Comparison of ENCODE assay signal across 21 cellular contexts in genomic region chr3:146970236-146970635, GRCh38.
DNase-seq lines count a peak whose midpoint lies in the region; ATAC-seq lines count a peak whose summit lies in the region.
"Had no signal": no experiment of that assay in that cellular context is flagged by ENCODE, and none has a peak within 500 bp of the region (broad histone marks: within the 10 kb centered on the region; RNA-seq: fewer than 3 reads in every experiment).

No MANE protein-coding gene starts in this region.

- no peak overlapping the region for H3K4me3 ChIP-seq in GM23248
- H3K4me3 ChIP-seq in adipocyte (ENCODE audit: low read length) = peak overlapping the region; percentile 71
- H3K4me3 ChIP-seq: BLaER1 treated with 17β-estradiol and CSF1 and Interleukin-3, amounts not matched to agents 10 nM and 100 nM had no signal

- peaks cover 48% of the 10 kb centered on the region for H3F3A ChIP-seq in GM23248 (ENCODE audit: insufficient read depth)

- DNase-seq in AG08395 (ENCODE audit: low spot score) (peak; percentile 50), GM23248 (peak; percentile 70), adipocyte (ENCODE audit: low read depth) (no peak), fibroblast of peridontal ligament (ENCODE audit: extremely low read depth) (peak; percentile 80), middle frontal gyrus (ENCODE audit: extremely low spot score, low spot score) (no peak)
- DNase-seq: 8988T; Calu3; CD8-positive, alpha-beta T cell; DMS53; Kasumi-1; NCI-H1092 treated with DMSO at 0.1 percent for 48 hours; NCI-H2081 treated with DMSO at 0.1 percent for 48 hours; NCI-H446 treated with DMSO at 0.1 percent for 48 hours; NCI-H748 treated with DMSO at 0.1 percent for 48 hours; NK-92 treated with Interleukin-12 subunit alpha and Interleukin-12 subunit beta, amount 100 ng/mL, for 24 hours; Right ventricle myocardium superior; SK-N-SH had no signal

- H3K36me3 ChIP-seq in GM23248 (ENCODE audit: low read depth) = no peaks in the 10 kb centered on the region
- H3K36me3 ChIP-seq in adipocyte (ENCODE audit: control insufficient read depth, insufficient read depth, low read length, severe bottlenecking) = no peaks in the 10 kb centered on the region
- H3K36me3 ChIP-seq: BLaER1 treated with 17β-estradiol and CSF1 and Interleukin-3, amounts not matched to agents 10 nM and 100 nM had no signal

- no peaks in the 10 kb centered on the region for H3K79me2 ChIP-seq in GM23248 (ENCODE audit: insufficient read depth)

- H3K4me2 ChIP-seq in GM23248 (ENCODE audit: unreplicated experiment) = peak overlapping the region; percentile 94
- H3K4me2 ChIP-seq: BLaER1 treated with 17β-estradiol and CSF1 and Interleukin-3, amounts not matched to agents 10 nM and 100 nM; SK-N-SH had no signal

- peak overlapping the region; percentile 2; the same call in 1 of the 2 replicates for H2AFZ ChIP-seq in GM23248

- in situ Hi-C loops in GM23248 (cut with MboI) = no loop called here

- WGBS in GM23248 (ENCODE audit: low coverage in 1 of 2, low lambda C conversion rate in 2 of 2, missing lambda C conversion rate in 2 of 2), 2 experiments = 16 to 18% methylated on average over 2 of the region's 2 CpGs

- H3K27ac ChIP-seq in GM23248 = peak overlapping the region; percentile 97
- H3K27ac ChIP-seq: BLaER1 treated with 17β-estradiol and CSF1 and Interleukin-3, amounts not matched to agents 10 nM and 100 nM had no signal

- H3K9me3 ChIP-seq in GM23248 (ENCODE audit: low read depth) (no peaks in the 10 kb centered on the region), adipocyte (ENCODE audit: control insufficient read depth, low read length) (no peaks in the 10 kb centered on the region)
- H3K9me3 ChIP-seq: BLaER1 treated with 17β-estradiol and CSF1 and Interleukin-3, amounts not matched to agents 10 nM and 100 nM; SK-N-SH had no signal

- no peaks in the 10 kb centered on the region for H3K9me2 ChIP-seq in GM23248 (ENCODE audit: insufficient read depth)
- H3K9me2 ChIP-seq: SK-N-SH had no signal

- H3K4me1 ChIP-seq in GM23248 (ENCODE audit: insufficient read depth) (peaks cover 54% of the 10 kb centered on the region), adipocyte (ENCODE audit: control insufficient read depth, insufficient read depth, low read length) (peaks cover 57% of the 10 kb centered on the region)

- H3K27me3 ChIP-seq in GM23248 (replicated peaks; ENCODE audit: insufficient read depth) = no peaks in the 10 kb centered on the region
- H3K27me3 ChIP-seq in adipocyte (replicated peaks; ENCODE audit: control insufficient read depth, insufficient read depth, low read length) = no peaks in the 10 kb centered on the region
- H3K27me3 ChIP-seq: BLaER1 treated with 17β-estradiol and CSF1 and Interleukin-3, amounts not matched to agents 10 nM and 100 nM had no signal

- no peaks in the 10 kb centered on the region for H4K20me1 ChIP-seq in GM23248 (ENCODE audit: insufficient read depth)
- H4K20me1 ChIP-seq: BLaER1 treated with 17β-estradiol and CSF1 and Interleukin-3, amounts not matched to agents 10 nM and 100 nM had no signal

- H3K9ac ChIP-seq in GM23248 = peak overlapping the region; percentile 77
- H3K9ac ChIP-seq in adipocyte (ENCODE audit: low read length) = peak overlapping the region; percentile 84
- H3K9ac ChIP-seq: BLaER1 treated with 17β-estradiol and CSF1 and Interleukin-3, amounts not matched to agents 10 nM and 100 nM; SK-N-SH had no signal

- no peak for ATAC-seq in HG03159 (IDR thresholded peaks at IDR 0.05; ENCODE audit: unreplicated experiment)
- ATAC-seq in HG03039 (IDR thresholded peaks at IDR 0.05; ENCODE audit: unreplicated experiment) = no peak
- ATAC-seq in HG02852 (IDR thresholded peaks at IDR 0.05; ENCODE audit: unreplicated experiment) = no peak
- ATAC-seq: CD8-positive, alpha-beta T cell had no signal

Comparison
In these comparisons a context has a peak if more than half of its experiments do, and no peak if none do; other contexts are left out.
1. DNase-seq: peak in AG08395 (single experiment), GM23248 (single experiment) and fibroblast of peridontal ligament (single experiment); none in adipocyte (single experiment) and middle frontal gyrus (single experiment).